ENCODE assay signal across 8 cellular contexts in genomic region chr3:42830437-42831320, GRCh38. TPM values are rescaled to one million over a fixed set of nuclear protein-coding genes. Genes with fewer than 3 reads are reported as not detected.
A peak's percentile ranks its signal among the peaks of the same experiment; 100 is the strongest.
DNase-seq lines count a peak whose midpoint lies in the region; TF ChIP-seq lines count a peak whose summit lies in the region.

No MANE protein-coding gene starts in this region.

- no peak overlapping the region for H3K27ac Mint-ChIP-seq in neural crest cell (ENCODE audit: unreplicated experiment)
- no peak overlapping the region for H3K27ac Mint-ChIP-seq in CD8-positive, alpha-beta memory T cell
- H3K27ac Mint-ChIP-seq in activated CD4-positive, alpha-beta memory T cell treated with anti-CD3 and anti-CD28 coated beads, Interleukin-2, amount 10 ng/mL, durations not matched to agents 7 days and 5 days = no peak overlapping the region

- 44% methylated on average over 7 of the region's 7 CpGs for WGBS in mammary epithelial cell (ENCODE audit: low coverage, missing lambda C conversion rate)

- H2AFZ ChIP-seq in mammary epithelial cell (ENCODE audit: low read depth, low read length) = no peak overlapping the region

- H3K79me2 ChIP-seq in mammary epithelial cell (ENCODE audit: insufficient read depth, low read length) = no peaks in the 10 kb centered on the region

- no peaks in the 10 kb centered on the region for H3K9me3 ChIP-seq in mammary epithelial cell (replicated peaks; ENCODE audit: insufficient read depth, low read length)
- H3K9me3 ChIP-seq in CD8-positive, alpha-beta memory T cell (ENCODE audit: low read length) = no peaks in the 10 kb centered on the region

- H3K4me3 ChIP-seq in GM12864 (ENCODE audit: low read depth, low read length) = no peak overlapping the region
- no peak overlapping the region for H3K4me3 ChIP-seq in mammary epithelial cell (replicated peaks in 1 of 3; ENCODE audit: insufficient read depth in 1 of 3, low read depth in 2 of 3, low read length in 3 of 3)
- H3K4me3 ChIP-seq in CD8-positive, alpha-beta memory T cell (ENCODE audit: low read length) = no peak overlapping the region

- intact Hi-C loops in mammary epithelial cell (cut with micrococcal nuclease) = loop anchor here (1.0 to 10.0 kb wide), 9 partner anchors 26 to 600 kb away; partner anchors contain the start of genes HIGD1A and VIPR1

- H3K9ac ChIP-seq in mammary epithelial cell (ENCODE audit: insufficient read depth, low read length) = no peak overlapping the region

- peaks cover 19% of the 10 kb centered on the region for H3K27me3 Mint-ChIP-seq in neural crest cell (ENCODE audit: low read depth)
- H3K27me3 Mint-ChIP-seq in CD8-positive, alpha-beta memory T cell = peaks cover 11 to 28% of the 10 kb centered on the region in 2 donors
- H3K27me3 Mint-ChIP-seq in activated CD4-positive, alpha-beta memory T cell treated with anti-CD3 and anti-CD28 coated beads, Interleukin-2, amount 10 ng/mL, durations not matched to agents 7 days and 5 days = peaks cover 15% of the 10 kb centered on the region

- H3K27me3 ChIP-seq in mammary epithelial cell (ENCODE audit: insufficient read depth, low read length) = no peaks in the 10 kb centered on the region
- H3K27me3 ChIP-seq in CD8-positive, alpha-beta memory T cell (ENCODE audit: insufficient read depth, low read length, poor library complexity, severe bottlenecking) = peaks cover 4% of the 10 kb centered on the region

- no peaks in the 10 kb centered on the region for H3K36me3 ChIP-seq in mammary epithelial cell (ENCODE audit: insufficient read depth, low read length)
- H3K36me3 ChIP-seq in CD8-positive, alpha-beta memory T cell (ENCODE audit: insufficient read depth, low read length) = no peaks in the 10 kb centered on the region

- POLR2A ChIA-PET in CD8-positive, alpha-beta memory T cell (lab: Charles Lee) = no interaction called here
- POLR2A ChIA-PET in activated CD4-positive, alpha-beta memory T cell treated with anti-CD3 and anti-CD28 coated beads, Interleukin-2, amount 10 ng/mL, durations not matched to agents 7 days and 5 days (lab: Charles Lee) = interaction anchor here (0.7 to 1.4 kb wide), 5 partner anchors 9 to 52 kb away, joined by 3 to 8 read pairs (median 4); partner anchors contain the start of gene HIGD1A

- no peak overlapping the region for H3K4me3 Mint-ChIP-seq in neural crest cell
- no peak overlapping the region for H3K4me3 Mint-ChIP-seq in CD8-positive, alpha-beta memory T cell
- no peak overlapping the region for H3K4me3 Mint-ChIP-seq in activated CD4-positive, alpha-beta memory T cell treated with anti-CD3 and anti-CD28 coated beads, Interleukin-2, amount 10 ng/mL, durations not matched to agents 7 days and 5 days

- in situ Hi-C loops in mammary epithelial cell (cut with MboI; ENCODE audit: low sequenced_read_pairs in 2 of 2) = no loop called here

- TF ChIP-seq CTCF in GM12864 (IDR thresholded peaks at IDR 0.05; ENCODE audit: low read depth, low read length, missing control alignments) (peak; percentile 43), mammary epithelial cell (conservative IDR thresholded peaks at IDR 0.05 in 1 of 2, IDR thresholded peaks at IDR 0.05 in 1 of 2; ENCODE audit: extremely low read depth in 1 of 2, insufficient read depth in 1 of 2, low read depth in 1 of 2, low read length in 2 of 2) (peak; percentile 74 to 80), neural crest cell (conservative IDR thresholded peaks at IDR 0.05) (peak; percentile 68)

- BruUV-seq in mammary epithelial cell (replicated peaks; lab: Mats Ljungman, UMichigan) = no TSS peak

- DNase-seq in GM12864 (ENCODE audit: low read depth) (no peak), NCI-H2029 treated with DMSO at 0.1 percent for 48 hours (lab: John Stamatoyannopoulos, UW) (peak; percentile 35), mammary epithelial cell (peak; percentile 34), neural crest cell (ENCODE audit: low read depth, low spot score) (no peak), GF-D8 (lab: John Stamatoyannopoulos, UW) (no peak)
- DNase-seq in CD8-positive, alpha-beta memory T cell = no peak
- no peak for DNase-seq in activated CD4-positive, alpha-beta memory T cell treated with anti-CD3 and anti-CD28 coated beads, Interleukin-2, amount 10 ng/mL, durations not matched to agents 7 days and 5 days
- DNase-seq in activated CD4-positive, CD25-positive, alpha-beta regulatory T cell treated with anti-CD3 and anti-CD28 coated beads, Interleukin-2, amount 50 U/mL, for 72 hours = no peak

- no peaks in the 10 kb centered on the region for H4K20me1 ChIP-seq in mammary epithelial cell (ENCODE audit: insufficient read depth, low read length)

- H3K36me3 Mint-ChIP-seq in neural crest cell (ENCODE audit: low read depth) = no peaks in the 10 kb centered on the region
- H3K36me3 Mint-ChIP-seq in CD8-positive, alpha-beta memory T cell = peaks cover 0 to 5% (median 0%) of the 10 kb centered on the region in 3 donors
- H3K36me3 Mint-ChIP-seq in activated CD4-positive, alpha-beta memory T cell treated with anti-CD3 and anti-CD28 coated beads, Interleukin-2, amount 10 ng/mL, durations not matched to agents 7 days and 5 days (ENCODE audit: low read depth) = no peaks in the 10 kb centered on the region

- no peak overlapping the region for H3K4me2 ChIP-seq in mammary epithelial cell (ENCODE audit: insufficient read depth, low read depth, low read length)

- CTCF ChIA-PET in mammary epithelial cell (lab: Charles Lee; ENCODE audit: low non-redundant PET) = interaction anchor here (0.7 to 1.0 kb wide), 5 partner anchors 9 to 460 kb away, joined by 3 to 5 read pairs (median 4); no protein-coding TSS in a partner anchor
- CTCF ChIA-PET in CD8-positive, alpha-beta memory T cell (lab: Charles Lee) = interaction anchor here (0.8 to 2.0 kb wide), 8 partner anchors 8 to 57 kb away, joined by 3 to 12 read pairs (median 3); partner anchors contain the start of gene HIGD1A
- CTCF ChIA-PET in activated CD4-positive, alpha-beta memory T cell treated with anti-CD3 and anti-CD28 coated beads, Interleukin-2, amount 10 ng/mL, durations not matched to agents 7 days and 5 days (lab: Charles Lee) = interaction anchor here (0.7 to 2.3 kb wide), 24 partner anchors 9 to 877 kb away, joined by 3 to 19 read pairs (median 4); partner anchors contain the start of genes ACKR2 and CYP8B1

- no peaks in the 10 kb centered on the region for H3K4me1 Mint-ChIP-seq in neural crest cell
- peaks cover 2 to 6% (median 6%) of the 10 kb centered on the region in 3 donors for H3K4me1 Mint-ChIP-seq in CD8-positive, alpha-beta memory T cell
- peaks cover 12% of the 10 kb centered on the region for H3K4me1 Mint-ChIP-seq in activated CD4-positive, alpha-beta memory T cell treated with anti-CD3 and anti-CD28 coated beads, Interleukin-2, amount 10 ng/mL, durations not matched to agents 7 days and 5 days

- H3K9me3 Mint-ChIP-seq in neural crest cell = no peaks in the 10 kb centered on the region
- no peaks in the 10 kb centered on the region for H3K9me3 Mint-ChIP-seq in CD8-positive, alpha-beta memory T cell
- no peaks in the 10 kb centered on the region for H3K9me3 Mint-ChIP-seq in activated CD4-positive, alpha-beta memory T cell treated with anti-CD3 and anti-CD28 coated beads, Interleukin-2, amount 10 ng/mL, durations not matched to agents 7 days and 5 days

- H3K27ac ChIP-seq in mammary epithelial cell (ENCODE audit: insufficient read depth, low read depth, low read length) = no peak overlapping the region
- no peak overlapping the region for H3K27ac ChIP-seq in CD8-positive, alpha-beta memory T cell (ENCODE audit: low read depth, low read length)

- dilution Hi-C loops in mammary epithelial cell (cut with HindIII; ENCODE audit: low sequenced_read_pairs) = no loop called here

- H3K4me1 ChIP-seq in mammary epithelial cell (ENCODE audit: insufficient read depth, low read length) = peaks cover 30% of the 10 kb centered on the region
- no peaks in the 10 kb centered on the region for H3K4me1 ChIP-seq in CD8-positive, alpha-beta memory T cell (ENCODE audit: insufficient read depth, low read length)

RNA-seq across cellular contexts. Expression of gene ACKR2, which starts 21.4 kb away (rescaled TPM):
- total RNA-seq in mammary epithelial cell (under 1 TPM; 0.52 to 0.67 TPM), neural crest cell (0.20 and 0.56 TPM in 2 replicates)
- 0.19 TPM for polyA plus RNA-seq in mammary epithelial cell
- polyA minus RNA-seq in mammary epithelial cell = not detected
- total RNA-seq in CD8-positive, alpha-beta memory T cell = under 1 TPM; 0.20 to 0.92 TPM
- polyA plus RNA-seq in CD8-positive, alpha-beta memory T cell = not detected
- total RNA-seq in activated CD4-positive, alpha-beta memory T cell treated with anti-CD3 and anti-CD28 coated beads, Interleukin-2, amount 10 ng/mL, durations not matched to agents 7 days and 5 days = 1 to 10 TPM; 2.0 to 2.3 TPM

RNA-seq across cellular contexts. Expression of gene HIGD1A, which starts 26.4 kb away (rescaled TPM):
- total RNA-seq in mammary epithelial cell = 100 to 1,000 TPM; 139 to 165 TPM
- polyA plus RNA-seq in mammary epithelial cell = 170 TPM
- 31.3 TPM for polyA minus RNA-seq in mammary epithelial cell
- 82.4 and 85.2 TPM in 2 replicates for total RNA-seq in neural crest cell
- 10 to 100 TPM; 89.3 to 93.2 TPM for total RNA-seq in CD8-positive, alpha-beta memory T cell
- polyA plus RNA-seq in CD8-positive, alpha-beta memory T cell = 101 TPM
- 10 to 100 TPM; 56.9 to 61.2 TPM for total RNA-seq in activated CD4-positive, alpha-beta memory T cell treated with anti-CD3 and anti-CD28 coated beads, Interleukin-2, amount 10 ng/mL, durations not matched to agents 7 days and 5 days

RNA-seq across cellular contexts. Expression of gene CYP8B1, which starts 45.0 kb away (rescaled TPM):
- total RNA-seq in mammary epithelial cell = not detected
- not detected for polyA plus RNA-seq in mammary epithelial cell
- not detected for polyA minus RNA-seq in mammary epithelial cell
- total RNA-seq in neural crest cell = not detected in 2 replicates
- not detected for total RNA-seq in CD8-positive, alpha-beta memory T cell
- not detected for polyA plus RNA-seq in CD8-positive, alpha-beta memory T cell
- total RNA-seq in activated CD4-positive, alpha-beta memory T cell treated with anti-CD3 and anti-CD28 coated beads, Interleukin-2, amount 10 ng/mL, durations not matched to agents 7 days and 5 days = not detected

RNA-seq across cellular contexts. Expression of gene CCDC13, which starts 57.6 kb away (rescaled TPM):
- under 1 TPM; 0.49 to 0.50 TPM for total RNA-seq in mammary epithelial cell
- polyA plus RNA-seq in mammary epithelial cell = 0.15 TPM
- not detected for polyA minus RNA-seq in mammary epithelial cell
- total RNA-seq in neural crest cell = 1.5 and 2.0 TPM in 2 replicates
- under 1 TPM; 0.42 to 0.44 TPM for total RNA-seq in CD8-positive, alpha-beta memory T cell
- polyA plus RNA-seq in CD8-positive, alpha-beta memory T cell = 0.33 TPM
- under 1 TPM; 0.63 to 0.83 TPM for total RNA-seq in activated CD4-positive, alpha-beta memory T cell treated with anti-CD3 and anti-CD28 coated beads, Interleukin-2, amount 10 ng/mL, durations not matched to agents 7 days and 5 days

Comparison
In these comparisons a context has a peak if more than half of its experiments do, and no peak if none do; other contexts are left out.
1. DNase-seq: peak in NCI-H2029 treated with DMSO at 0.1 percent for 48 hours (single experiment) and mammary epithelial cell (single experiment); none in GM12864 (single experiment), neural crest cell (single experiment), CD8-positive, alpha-beta memory T cell (0 of 5), GF-D8 (single experiment), activated CD4-positive, alpha-beta memory T cell treated with anti-CD3 and anti-CD28 coated beads, Interleukin-2, amount 10 ng/mL, durations not matched to agents 7 days and 5 days (single experiment) and activated CD4-positive, CD25-positive, alpha-beta regulatory T cell treated with anti-CD3 and anti-CD28 coated beads, Interleukin-2, amount 50 U/mL, for 72 hours (single experiment).
2. Peak in every context shown above with its lines, with median percentiles within 50 percentile points of each other: CTCF ChIP-seq.